Comparison of ENCODE assay signal across 15 cellular contexts in genomic region chr4:21470531-21470930, GRCh38.
DNase-seq lines count a peak whose midpoint lies in the region; ATAC-seq and TF ChIP-seq lines count a peak whose summit lies in the region.
"Had no signal": no experiment of that assay in that cellular context is flagged by ENCODE, and none has a peak within 500 bp of the region (broad histone marks: within the 10 kb centered on the region; RNA-seq: fewer than 3 reads in every experiment).

No MANE protein-coding gene starts in this region.

- peak; percentile 42 for DNase-seq in AG10803 (ENCODE audit: low read depth)
- DNase-seq in Kasumi-1 (lab: John Stamatoyannopoulos, UW): peak; percentile 42 to 58
- DNase-seq in RKO (ENCODE audit: low spot score): peak; percentile 40
- peak; percentile 39 for DNase-seq in fibroblast of pulmonary artery (ENCODE audit: low read depth)
- DNase-seq in mesothelial cell of epicardium (ENCODE audit: low spot score in 2 of 2, unreplicated experiment in 2 of 2): no peak
- no peak for DNase-seq in SW 1271 (lab: John Stamatoyannopoulos, UW)
- DNase-seq in tibial nerve (ENCODE audit: low spot score in 2 of 2): no peak
- DNase-seq: activated T-cell treated with anti-CD3 and anti-CD28 coated beads, Interleukin-2, amount 50 U/mL, for 24 hours; effector CD8-positive, alpha-beta T cell; left ventricle myocardium superior; T-cell had no signal

- H3K4me3 Mint-ChIP-seq in mesothelial cell of epicardium: no peak overlapping the region
- H3K4me3 Mint-ChIP-seq: activated T-cell treated with anti-CD3 and anti-CD28 coated beads, Interleukin-2, amount 50 U/mL, for 24 hours; T-cell had no signal

- H3K9me3 ChIP-seq in tibial nerve: no peaks in the 10 kb centered on the region
- H3K9me3 ChIP-seq: BLaER1 treated with 17β-estradiol and CSF1 and Interleukin-3, amounts not matched to agents 10 nM and 100 nM had no signal

- 8 to 13% methylated on average over 1 of the region's 1 CpG for WGBS in tibial nerve, 2 donors

- peaks cover 19% of the 10 kb centered on the region for H3K27me3 Mint-ChIP-seq in mesothelial cell of epicardium (ENCODE audit: low read depth)
- H3K27me3 Mint-ChIP-seq: activated T-cell treated with anti-CD3 and anti-CD28 coated beads, Interleukin-2, amount 50 U/mL, for 24 hours; T-cell had no signal

- no peaks in the 10 kb centered on the region for H3K36me3 ChIP-seq in tibial nerve
- H3K36me3 ChIP-seq: BLaER1 treated with 17β-estradiol and CSF1 and Interleukin-3, amounts not matched to agents 10 nM and 100 nM had no signal

- no peaks in the 10 kb centered on the region for H3K9me3 Mint-ChIP-seq in mesothelial cell of epicardium

- no peak overlapping the region for H3K27ac ChIP-seq in tibial nerve
- H3K27ac ChIP-seq: BLaER1 treated with 17β-estradiol and CSF1 and Interleukin-3, amounts not matched to agents 10 nM and 100 nM had no signal

- H3K4me3 ChIP-seq in AG10803 (ENCODE audit: low read length) (no peak overlapping the region), fibroblast of pulmonary artery (replicated peaks; ENCODE audit: low read depth, low read length) (no peak overlapping the region), tibial nerve (no peak overlapping the region)
- H3K4me3 ChIP-seq: BLaER1 treated with 17β-estradiol and CSF1 and Interleukin-3, amounts not matched to agents 10 nM and 100 nM; K562 had no signal

- no peak overlapping the region for H3K27ac Mint-ChIP-seq in mesothelial cell of epicardium
- H3K27ac Mint-ChIP-seq: activated T-cell treated with anti-CD3 and anti-CD28 coated beads, Interleukin-2, amount 50 U/mL, for 24 hours; T-cell had no signal

- TF ChIP-seq POLR2A in tibial nerve (IDR thresholded peaks at IDR 0.05): no peak

- H3K36me3 Mint-ChIP-seq in mesothelial cell of epicardium: no peaks in the 10 kb centered on the region
- H3K36me3 Mint-ChIP-seq: T-cell had no signal

- no peak for TF ChIP-seq EP300 in tibial nerve (IDR thresholded peaks at IDR 0.05)

- H3K4me1 ChIP-seq in tibial nerve: no peaks in the 10 kb centered on the region

- no peaks in the 10 kb centered on the region for H3K27me3 ChIP-seq in tibial nerve
- H3K27me3 ChIP-seq: BLaER1 treated with 17β-estradiol and CSF1 and Interleukin-3, amounts not matched to agents 10 nM and 100 nM had no signal

- TF ChIP-seq CTCF in AG10803 (conservative IDR thresholded peaks at IDR 0.05; ENCODE audit: low read length): no peak
- TF ChIP-seq CTCF in fibroblast of pulmonary artery (IDR thresholded peaks at IDR 0.05; ENCODE audit: low read length, missing control alignments): no peak
- TF ChIP-seq CTCF in mesothelial cell of epicardium (IDR thresholded peaks at IDR 0.05; ENCODE audit: unreplicated experiment): no peak
- TF ChIP-seq CTCF in tibial nerve (IDR thresholded peaks at IDR 0.05): no peak

- no peak for ATAC-seq in HG02571 (IDR thresholded peaks at IDR 0.05; ENCODE audit: unreplicated experiment)
- ATAC-seq: K562, left ventricle myocardium superior, sciatic nerve, T-cell had no signal

- peaks cover 9% of the 10 kb centered on the region for H3K4me1 Mint-ChIP-seq in mesothelial cell of epicardium
- H3K4me1 Mint-ChIP-seq: T-cell had no signal

Comparison
In these comparisons a context has a peak if more than half of its experiments do, and no peak if none do; other contexts are left out.
1. DNase-seq: peak in AG10803 (single experiment), Kasumi-1 (2 of 2), RKO (single experiment) and fibroblast of pulmonary artery (single experiment); none in mesothelial cell of epicardium (0 of 2), SW 1271 (0 of 2) and tibial nerve (0 of 2).